Comparison of ENCODE assay signal across 24 cellular contexts in genomic region chr14:20559461-20559904, GRCh38. TPM values are rescaled to one million over a fixed set of nuclear protein-coding genes. Genes with fewer than 3 reads are reported as not detected.
DNase-seq lines count a peak whose midpoint lies in the region; ATAC-seq, FAIRE-seq and TF ChIP-seq lines count a peak whose summit lies in the region.
"Had no signal": no experiment of that assay in that cellular context is flagged by ENCODE, and none has a peak within 500 bp of the region (broad histone marks: within the 10 kb centered on the region; RNA-seq: fewer than 3 reads in every experiment).

No MANE protein-coding gene starts in this region.

- H3K36me3 Mint-ChIP-seq in progenitor cell of endocrine pancreas (ENCODE audit: insufficient read depth) = no peaks in the 10 kb centered on the region
- H3K36me3 Mint-ChIP-seq: CD8-positive, alpha-beta T cell had no signal

- TF ChIP-seq EP300 in K562 (IDR thresholded peaks at IDR 0.05; ENCODE audit: low read length) = no peak

- peak overlapping the region; percentile 97 for H3K27ac ChIP-seq in cardiac muscle cell
- no peak overlapping the region for H3K27ac ChIP-seq in left ventricle myocardium inferior (replicated peaks)
- no peak overlapping the region for H3K27ac ChIP-seq in K562 (ENCODE audit: extremely low read depth, low read depth, low read length)
- peak overlapping the region; percentile 62 for H3K27ac ChIP-seq in iPS-20b (ENCODE audit: low read length)
- H3K27ac ChIP-seq: BLaER1 treated with 17β-estradiol and CSF1 and Interleukin-3, amounts not matched to agents 10 nM and 100 nM; GM23248; SJCRH30 had no signal

- CTCF ChIA-PET in K562 (lab: Yijun Ruan, JAX; ENCODE audit: low intra/inter-chr PET ratio) = no interaction called here

- no peak for TF ChIP-seq POLR2A in K562 (conservative IDR thresholded peaks at IDR 0.05)

- H3K9me1 ChIP-seq in K562 (ENCODE audit: control insufficient read depth, insufficient read depth, low read length) = no peaks in the 10 kb centered on the region

- ATAC-seq in K562 = peak; percentile 62; the same call in 2 of the 3 replicates
- ATAC-seq in HG03095 (IDR thresholded peaks at IDR 0.05; ENCODE audit: unreplicated experiment) = no peak
- no peak for ATAC-seq in GM21381 (IDR thresholded peaks at IDR 0.05; ENCODE audit: unreplicated experiment)
- ATAC-seq: CD8-positive, alpha-beta T cell had no signal

- BruUV-seq in K562 (replicated peaks; lab: Mats Ljungman, UMichigan) = no TSS peak

- in situ Hi-C loops in K562 (cut with MboI) = no loop called here

- intact Hi-C loops in left ventricle myocardium inferior (cut with micrococcal nuclease) = no loop called here
- intact Hi-C loops in K562 (cut with micrococcal nuclease) = no loop called here

- H3K9me3 ChIP-seq in cardiac muscle cell (ENCODE audit: low read depth) (no peaks in the 10 kb centered on the region), left ventricle myocardium inferior (replicated peaks) (no peaks in the 10 kb centered on the region), K562 (replicated peaks; ENCODE audit: control insufficient read depth, insufficient read depth, low read depth, low read length) (no peaks in the 10 kb centered on the region), iPS-20b (ENCODE audit: insufficient read depth, low read depth, low read length) (no peaks in the 10 kb centered on the region)
- H3K9me3 ChIP-seq: BLaER1 treated with 17β-estradiol and CSF1 and Interleukin-3, amounts not matched to agents 10 nM and 100 nM; SJCRH30 had no signal

- no peak overlapping the region for H3K4me3 ChIP-seq in cardiac muscle cell
- H3K4me3 ChIP-seq in left ventricle myocardium inferior = no peak overlapping the region
- H3K4me3 ChIP-seq in K562 = no peak overlapping the region
- peak overlapping the region; percentile 33; the same call in 1 of the 2 replicates for H3K4me3 ChIP-seq in iPS-20b (ENCODE audit: low read length)
- H3K4me3 ChIP-seq: BLaER1 treated with 17β-estradiol and CSF1 and Interleukin-3, amounts not matched to agents 10 nM and 100 nM; GM23248; SJCRH30 had no signal

- H3K27me3 ChIP-seq in cardiac muscle cell = no peaks in the 10 kb centered on the region
- H3K27me3 ChIP-seq in left ventricle myocardium inferior (ENCODE audit: low read depth) = peaks cover 8% of the 10 kb centered on the region
- H3K27me3 ChIP-seq in K562 (ENCODE audit: control insufficient read depth in 2 of 2, insufficient read depth in 2 of 2, low read length in 2 of 2) = no peaks in the 10 kb centered on the region
- H3K27me3 ChIP-seq in iPS-20b (ENCODE audit: insufficient read depth, low read length) = no peaks in the 10 kb centered on the region
- H3K27me3 ChIP-seq: BLaER1 treated with 17β-estradiol and CSF1 and Interleukin-3, amounts not matched to agents 10 nM and 100 nM; SJCRH30 had no signal

- H4K20me1 ChIP-seq in K562 (replicated peaks; ENCODE audit: control insufficient read depth, insufficient read depth, low read length) = no peaks in the 10 kb centered on the region
- H4K20me1 ChIP-seq: BLaER1 treated with 17β-estradiol and CSF1 and Interleukin-3, amounts not matched to agents 10 nM and 100 nM had no signal

- H3K79me2 ChIP-seq in K562 (ENCODE audit: control insufficient read depth, insufficient read depth, low read length) = no peaks in the 10 kb centered on the region

- peaks cover 21% of the 10 kb centered on the region for H3K4me1 Mint-ChIP-seq in progenitor cell of endocrine pancreas (ENCODE audit: low read depth)

- H3K27ac Mint-ChIP-seq in progenitor cell of endocrine pancreas = peak overlapping the region; percentile 25
- H3K27ac Mint-ChIP-seq: CD8-positive, alpha-beta T cell had no signal

- peak; percentile 35 for FAIRE-seq in K562 (lab: Jason Lieb, UNC)
- FAIRE-seq: RCC 7860 had no signal

- no peaks in the 10 kb centered on the region for H3K27me3 Mint-ChIP-seq in progenitor cell of endocrine pancreas

- 6% methylated on average over 2 of the region's 2 CpGs for WGBS in K562 (ENCODE audit: insufficient coverage, low coverage, missing lambda C conversion rate)

- no peak overlapping the region for H3K9ac ChIP-seq in K562 (ENCODE audit: insufficient read depth in 1 of 2, low read depth in 2 of 2, low read length in 2 of 2)
- H3K9ac ChIP-seq in iPS-20b (ENCODE audit: low read depth, low read length) = peak overlapping the region; percentile 29; the same call in 1 of the 2 replicates
- H3K9ac ChIP-seq: BLaER1 treated with 17β-estradiol and CSF1 and Interleukin-3, amounts not matched to agents 10 nM and 100 nM; GM23248 had no signal

- H3K4me1 ChIP-seq in cardiac muscle cell (ENCODE audit: low read depth) (peaks cover 36% of the 10 kb centered on the region), left ventricle myocardium inferior (no peaks in the 10 kb centered on the region), K562 (replicated peaks in 1 of 2; ENCODE audit: control insufficient read depth in 2 of 2, insufficient read depth in 2 of 2, low read length in 2 of 2) (peaks cover 0 to 24% of the 10 kb centered on the region in 2 experiments; a peak in 3 of 5 replicates), iPS-20b (ENCODE audit: insufficient read depth, low read length) (peaks cover 34% of the 10 kb centered on the region)
- H3K4me1 ChIP-seq: BLaER1 treated with 17β-estradiol and CSF1 and Interleukin-3, amounts not matched to agents 10 nM and 100 nM; SJCRH30 had no signal

- peak overlapping the region; percentile 57 for H2AFZ ChIP-seq in K562 (ENCODE audit: low read depth, low read length)
- H2AFZ ChIP-seq: GM23248 had no signal

- no peak for TF ChIP-seq RAD21 in K562 (CRISPR knock-in tag; conservative IDR thresholded peaks at IDR 0.05 in 1 of 2, IDR thresholded peaks at IDR 0.05 in 1 of 2)

- no peak overlapping the region for H3K4me2 ChIP-seq in K562 (ENCODE audit: insufficient read depth, low read length)
- H3K4me2 ChIP-seq: BLaER1 treated with 17β-estradiol and CSF1 and Interleukin-3, amounts not matched to agents 10 nM and 100 nM had no signal

- H3K4me3 Mint-ChIP-seq in progenitor cell of endocrine pancreas (ENCODE audit: low read depth) = no peak overlapping the region
- H3K4me3 Mint-ChIP-seq: CD8-positive, alpha-beta T cell had no signal

- no peak for TF ChIP-seq CTCF in cardiac muscle cell (IDR thresholded peaks at IDR 0.05; ENCODE audit: low read depth, low read length)
- no peak for TF ChIP-seq CTCF in left ventricle myocardium inferior (IDR thresholded peaks at IDR 0.05; ENCODE audit: borderline replicate concordance)
- TF ChIP-seq CTCF in K562 (IDR thresholded peaks at IDR 0.05 in 2 of 3, conservative IDR thresholded peaks at IDR 0.05 in 1 of 3; ENCODE audit: insufficient read depth in 2 of 3, low read depth in 1 of 3, low read length in 3 of 3) = no peak
- TF ChIP-seq CTCF in progenitor cell of endocrine pancreas (IDR thresholded peaks at IDR 0.05; ENCODE audit: unreplicated experiment) = no peak

- DNase-seq in cardiac muscle cell (ENCODE audit: low read depth in 1 of 2, low spot score in 1 of 2) = no peak
- DNase-seq in left ventricle myocardium inferior = no peak
- DNase-seq in K562 (ENCODE audit: extremely low read depth in 1 of 4, low spot score in 3 of 4) = peak in 1 of 4 experiments; percentile 23
- no peak for DNase-seq in progenitor cell of endocrine pancreas (ENCODE audit: low spot score, unreplicated experiment)
- no peak for DNase-seq in NCI-H446 treated with DMSO at 0.1 percent for 48 hours (lab: John Stamatoyannopoulos, UW)
- DNase-seq: 8988T; Calu3; CD8-positive, alpha-beta T cell; GM23248; KG1; NCI-H1092 treated with DMSO at 0.1 percent for 48 hours; NCI-H146; NCI-H2081; NCI-H2171; NCI-H345; NCI-H524 treated with DMSO at 0.1 percent for 48 hours; NCI-H82; SJCRH30 had no signal

- H3K9me3 Mint-ChIP-seq in progenitor cell of endocrine pancreas (ENCODE audit: low read depth) = no peaks in the 10 kb centered on the region
- H3K9me3 Mint-ChIP-seq: CD8-positive, alpha-beta T cell had no signal

- H3K36me3 ChIP-seq in cardiac muscle cell = no peaks in the 10 kb centered on the region
- no peaks in the 10 kb centered on the region for H3K36me3 ChIP-seq in left ventricle myocardium inferior
- H3K36me3 ChIP-seq in K562 (ENCODE audit: control insufficient read depth, insufficient read depth, low read length) = no peaks in the 10 kb centered on the region
- H3K36me3 ChIP-seq in iPS-20b (ENCODE audit: insufficient read depth, low read depth, low read length) = no peaks in the 10 kb centered on the region
- H3K36me3 ChIP-seq: BLaER1 treated with 17β-estradiol and CSF1 and Interleukin-3, amounts not matched to agents 10 nM and 100 nM; SJCRH30 had no signal

- POLR2A ChIA-PET in K562 (lab: Yijun Ruan, JAX) = no interaction called here

RNA-seq across cellular contexts. Expression of gene RNASE9, which starts 1.4 kb away (rescaled TPM):
- not detected in 2 replicates for total RNA-seq in cardiac muscle cell
- not detected in 2 replicates for polyA plus RNA-seq in cardiac muscle cell
- total RNA-seq in left ventricle myocardium inferior = not detected
- total RNA-seq in K562 (2011; cell fraction: chromatin; rRNA removed; ENCODE audit: low replicate concordance) = not detected in 2 replicates
- total RNA-seq in K562 (2011; cell fraction: nucleolus; rRNA removed) = not detected in 2 replicates
- not detected in 2 replicates for total RNA-seq in K562 (2011; cell fraction: nucleoplasm; rRNA removed)
- not detected in 2 replicates for total RNA-seq in K562 (2014; rRNA removed)
- not detected in 2 replicates for total RNA-seq in K562 (2014; rRNA removed; fragmentation: Illumina TruSeq; extraction: Trizol)
- total RNA-seq in K562 (2015; rRNA removed; fragmentation: Illumina TruSeq; extraction: Trizol) = not detected in 2 replicates
- total RNA-seq in K562 (2021) = not detected in 2 replicates
- polyA plus RNA-seq in K562 (2011; rRNA removed) = not detected in 2 replicates
- polyA plus RNA-seq in K562 (2011; cell fraction: cytosol; rRNA removed) = not detected in 2 replicates
- not detected in 2 replicates for polyA plus RNA-seq in K562 (2011; cell fraction: nucleus; rRNA removed)
- not detected in 2 replicates for polyA plus RNA-seq in K562 (2012)
- not detected in 2 replicates for polyA plus RNA-seq in K562 (2014; fragmentation: Illumina TruSeq; extraction: Trizol)
- polyA plus RNA-seq in K562 (2014; fragmentation: Nextera tagmentation; extraction: Ambion mirVana) = not detected
- not detected in 2 replicates for polyA plus RNA-seq in K562 (2014; rRNA removed)
- polyA minus RNA-seq in K562 (2011; rRNA and poly(A)+ RNA removed) = not detected in 2 replicates
- polyA minus RNA-seq in K562 (2011; cell fraction: cytosol; rRNA and poly(A)+ RNA removed) = not detected in 2 replicates
- not detected in 2 replicates for polyA minus RNA-seq in K562 (2011; cell fraction: nucleus; rRNA and poly(A)+ RNA removed)
- not detected in 2 replicates for total RNA-seq in progenitor cell of endocrine pancreas
- total RNA-seq: Calu3; CD8-positive, alpha-beta T cell; GM23248; OCI-LY7; SJCRH30 had no signal
- polyA plus RNA-seq: GM23248 had no signal

RNA-seq across cellular contexts. Expression of gene RNASE11, which starts 28.3 kb away (rescaled TPM):
- not detected in 2 replicates for total RNA-seq in cardiac muscle cell
- polyA plus RNA-seq in cardiac muscle cell = not detected in 2 replicates
- total RNA-seq in left ventricle myocardium inferior = not detected
- not detected in 2 replicates for total RNA-seq in K562 (2011; cell fraction: chromatin; rRNA removed; ENCODE audit: low replicate concordance)
- not detected in 2 replicates for total RNA-seq in K562 (2011; cell fraction: nucleolus; rRNA removed)
- total RNA-seq in K562 (2011; cell fraction: nucleoplasm; rRNA removed) = not detected in 2 replicates
- total RNA-seq in K562 (2014; rRNA removed) = not detected in 2 replicates
- 0.22 TPM in 1 of 2 replicates, not detected in the other for total RNA-seq in K562 (2014; rRNA removed; fragmentation: Illumina TruSeq; extraction: Trizol)
- not detected in 2 replicates for total RNA-seq in K562 (2015; rRNA removed; fragmentation: Illumina TruSeq; extraction: Trizol)
- total RNA-seq in K562 (2021) = not detected in 2 replicates
- not detected in 2 replicates for polyA plus RNA-seq in K562 (2011; rRNA removed)
- not detected in 2 replicates for polyA plus RNA-seq in K562 (2011; cell fraction: cytosol; rRNA removed)
- polyA plus RNA-seq in K562 (2011; cell fraction: nucleus; rRNA removed) = not detected in 2 replicates
- not detected in 2 replicates for polyA plus RNA-seq in K562 (2012)
- 0.16 TPM in 1 of 2 replicates, not detected in the other for polyA plus RNA-seq in K562 (2014; fragmentation: Illumina TruSeq; extraction: Trizol)
- under 1 TPM in 1 of 2 experiments, not detected in 1; 0.29 TPM for polyA plus RNA-seq in K562 (2014; fragmentation: Nextera tagmentation; extraction: Ambion mirVana)
- polyA plus RNA-seq in K562 (2014; rRNA removed) = not detected in 2 replicates
- not detected in 2 replicates for polyA minus RNA-seq in K562 (2011; rRNA and poly(A)+ RNA removed)
- polyA minus RNA-seq in K562 (2011; cell fraction: cytosol; rRNA and poly(A)+ RNA removed) = not detected in 2 replicates
- not detected in 2 replicates for polyA minus RNA-seq in K562 (2011; cell fraction: nucleus; rRNA and poly(A)+ RNA removed)
- not detected in 2 replicates for total RNA-seq in progenitor cell of endocrine pancreas
- total RNA-seq: Calu3; CD8-positive, alpha-beta T cell; GM23248; OCI-LY7; SJCRH30 had no signal
- polyA plus RNA-seq: GM23248 had no signal

RNA-seq across cellular contexts. Expression of gene RNASE12, which starts 31.7 kb away (rescaled TPM):
- total RNA-seq in cardiac muscle cell = not detected in 2 replicates
- polyA plus RNA-seq in cardiac muscle cell = not detected in 2 replicates
- not detected for total RNA-seq in left ventricle myocardium inferior
- total RNA-seq in K562 (2011; cell fraction: chromatin; rRNA removed; ENCODE audit: low replicate concordance) = not detected in 2 replicates
- not detected in 2 replicates for total RNA-seq in K562 (2011; cell fraction: nucleolus; rRNA removed)
- total RNA-seq in K562 (2011; cell fraction: nucleoplasm; rRNA removed) = not detected in 2 replicates
- not detected in 2 replicates for total RNA-seq in K562 (2014; rRNA removed)
- not detected in 2 replicates for total RNA-seq in K562 (2014; rRNA removed; fragmentation: Illumina TruSeq; extraction: Trizol)
- not detected in 2 replicates for total RNA-seq in K562 (2015; rRNA removed; fragmentation: Illumina TruSeq; extraction: Trizol)
- not detected in 2 replicates for total RNA-seq in K562 (2021)
- polyA plus RNA-seq in K562 (2011; rRNA removed) = not detected in 2 replicates
- not detected in 2 replicates for polyA plus RNA-seq in K562 (2011; cell fraction: cytosol; rRNA removed)
- polyA plus RNA-seq in K562 (2011; cell fraction: nucleus; rRNA removed) = not detected in 2 replicates
- not detected in 2 replicates for polyA plus RNA-seq in K562 (2012)
- not detected in 2 replicates for polyA plus RNA-seq in K562 (2014; fragmentation: Illumina TruSeq; extraction: Trizol)
- polyA plus RNA-seq in K562 (2014; fragmentation: Nextera tagmentation; extraction: Ambion mirVana) = under 1 TPM in 1 of 2 experiments, not detected in 1; 0.24 TPM
- not detected in 2 replicates for polyA plus RNA-seq in K562 (2014; rRNA removed)
- polyA minus RNA-seq in K562 (2011; rRNA and poly(A)+ RNA removed) = not detected in 2 replicates
- not detected in 2 replicates for polyA minus RNA-seq in K562 (2011; cell fraction: cytosol; rRNA and poly(A)+ RNA removed)
- not detected in 2 replicates for polyA minus RNA-seq in K562 (2011; cell fraction: nucleus; rRNA and poly(A)+ RNA removed)
- total RNA-seq in progenitor cell of endocrine pancreas = not detected in 2 replicates
- total RNA-seq: Calu3; CD8-positive, alpha-beta T cell; GM23248; OCI-LY7; SJCRH30 had no signal
- polyA plus RNA-seq: GM23248 had no signal

RNA-seq across cellular contexts. Expression of gene RNASE10, which starts 54.1 kb away (rescaled TPM):
- not detected in 2 replicates for total RNA-seq in cardiac muscle cell
- 0.81 and 0.99 TPM in 2 replicates for polyA plus RNA-seq in cardiac muscle cell
- not detected for total RNA-seq in left ventricle myocardium inferior
- not detected in 2 replicates for total RNA-seq in K562 (2011; cell fraction: chromatin; rRNA removed; ENCODE audit: low replicate concordance)
- total RNA-seq in K562 (2011; cell fraction: nucleolus; rRNA removed) = not detected in 2 replicates
- total RNA-seq in K562 (2011; cell fraction: nucleoplasm; rRNA removed) = not detected in 2 replicates
- not detected in 2 replicates for total RNA-seq in K562 (2014; rRNA removed)
- total RNA-seq in K562 (2014; rRNA removed; fragmentation: Illumina TruSeq; extraction: Trizol) = not detected in 2 replicates
- total RNA-seq in K562 (2015; rRNA removed; fragmentation: Illumina TruSeq; extraction: Trizol) = 0.25 TPM in 1 of 2 replicates, not detected in the other
- 1.9 and 2.3 TPM in 2 replicates for total RNA-seq in K562 (2021)
- not detected in 2 replicates for polyA plus RNA-seq in K562 (2011; rRNA removed)
- polyA plus RNA-seq in K562 (2011; cell fraction: cytosol; rRNA removed) = not detected in 2 replicates
- polyA plus RNA-seq in K562 (2011; cell fraction: nucleus; rRNA removed) = not detected in 2 replicates
- 0.17 and 0.28 TPM in 2 replicates for polyA plus RNA-seq in K562 (2012)
- not detected in 2 replicates for polyA plus RNA-seq in K562 (2014; fragmentation: Illumina TruSeq; extraction: Trizol)
- not detected for polyA plus RNA-seq in K562 (2014; fragmentation: Nextera tagmentation; extraction: Ambion mirVana)
- polyA plus RNA-seq in K562 (2014; rRNA removed) = not detected in 2 replicates
- not detected in 2 replicates for polyA minus RNA-seq in K562 (2011; rRNA and poly(A)+ RNA removed)
- 0.76 TPM in 1 of 2 replicates, not detected in the other for polyA minus RNA-seq in K562 (2011; cell fraction: cytosol; rRNA and poly(A)+ RNA removed)
- polyA minus RNA-seq in K562 (2011; cell fraction: nucleus; rRNA and poly(A)+ RNA removed) = not detected in 2 replicates
- 1.3 and 1.5 TPM in 2 replicates for total RNA-seq in progenitor cell of endocrine pancreas
- total RNA-seq: GM23248, SJCRH30 had no signal
- polyA plus RNA-seq: GM23248 had no signal

Comparison
In these comparisons a context has a peak if more than half of its experiments do, and no peak if none do; other contexts are left out.
1. H3K27ac ChIP-seq: peak in cardiac muscle cell (single experiment) and iPS-20b (single experiment); none in left ventricle myocardium inferior (single experiment) and K562 (single experiment).